20 cellular contexts compared by ENCODE assay signal in genomic region chr4:36006226-36006625, GRCh38.
DNase-seq lines count a peak whose midpoint lies in the region; ATAC-seq, FAIRE-seq and TF ChIP-seq lines count a peak whose summit lies in the region.
"Had no signal": no experiment of that assay in that cellular context is flagged by ENCODE, and none has a peak within 500 bp of the region (broad histone marks: within the 10 kb centered on the region; RNA-seq: fewer than 3 reads in every experiment).

No MANE protein-coding gene starts in this region.

- FAIRE-seq in HTR-8/SVneo (lab: Jason Lieb, UNC) (peak; percentile 77), small intestine (lab: Jason Lieb, UNC) (peak; percentile 93)

- no peaks in the 10 kb centered on the region for H3K36me3 ChIP-seq in RWPE2 (ENCODE audit: low read depth)
- H3K36me3 ChIP-seq in fibroblast of lung (ENCODE audit: control insufficient read depth, insufficient read depth, low read length): no peaks in the 10 kb centered on the region
- H3K36me3 ChIP-seq in small intestine (ENCODE audit: control insufficient read depth in 2 of 2, insufficient read depth in 2 of 2, low read length in 2 of 2): no peaks in the 10 kb centered on the region
- no peaks in the 10 kb centered on the region for H3K36me3 ChIP-seq in GM23248 (ENCODE audit: low read depth)

- peak; percentile 99 for ATAC-seq in RWPE2 (ENCODE audit: low read depth)
- ATAC-seq: activated CD8-positive, alpha-beta T cell treated with anti-CD3 and anti-CD28 coated beads for 36 hours had no signal

- H3K27me3 ChIP-seq in RWPE2 (ENCODE audit: insufficient read depth, poor library complexity, severe bottlenecking) (no peaks in the 10 kb centered on the region), fibroblast of lung (ENCODE audit: control insufficient read depth, insufficient read depth, low read length) (no peaks in the 10 kb centered on the region), small intestine (ENCODE audit: control insufficient read depth in 2 of 2, insufficient read depth in 2 of 2, low read length in 2 of 2) (no peaks in the 10 kb centered on the region), GM23248 (replicated peaks; ENCODE audit: insufficient read depth) (no peaks in the 10 kb centered on the region)

- H3K4me1 ChIP-seq in RWPE2 (ENCODE audit: insufficient read depth, poor library complexity, severe bottlenecking) (peaks cover 21% of the 10 kb centered on the region), fibroblast of lung (ENCODE audit: control insufficient read depth, extremely low read depth, insufficient read depth, low read length) (no peaks in the 10 kb centered on the region), small intestine (ENCODE audit: control insufficient read depth in 2 of 2, insufficient read depth in 1 of 2, low read depth in 1 of 2, low read length in 1 of 2) (peaks cover 0 to 2% of the 10 kb centered on the region in 2 donors), GM23248 (ENCODE audit: insufficient read depth) (no peaks in the 10 kb centered on the region)

- no peaks in the 10 kb centered on the region for H3K79me2 ChIP-seq in fibroblast of lung (ENCODE audit: control insufficient read depth, insufficient read depth, low read length)
- H3K79me2 ChIP-seq in GM23248 (ENCODE audit: insufficient read depth): no peaks in the 10 kb centered on the region

- peak; percentile 40 for DNase-seq in HTR-8/SVneo (ENCODE audit: insufficient read length, low spot score)
- DNase-seq in RWPE2 (ENCODE audit: low spot score): no peak
- DNase-seq in fibroblast of lung (ENCODE audit: low read depth in 2 of 2): peak; percentile 6 to 87
- DNase-seq in small intestine: peak; percentile 87
- no peak for DNase-seq in GM23248
- no peak for DNase-seq in activated CD4-positive, alpha-beta T cell treated with anti-CD3 and anti-CD28 coated beads for 1 hour
- DNase-seq in NK-92 treated with Interleukin-12 subunit alpha and Interleukin-12 subunit beta, amount 100 ng/mL, for 24 hours (lab: John Stamatoyannopoulos, UW): no peak
- DNase-seq: activated CD4-positive, CD25-positive, alpha-beta regulatory T cell; activated CD8-positive, alpha-beta T cell treated with anti-CD3 and anti-CD28 coated beads for 36 hours; CD8-positive, alpha-beta memory T cell; cerebellar nuclear complex; DMS153; GF-D8; kidney glomerular epithelial cell; NCI-H1436 treated with DMSO at 0.1 percent for 48 hours; NCI-H2171; NCI-H524 treated with DMSO at 0.1 percent for 48 hours; occipital lobe; stimulated activated CD4-positive, alpha-beta T cell treated with anti-CD3 and anti-CD28 coated beads, Interleukin-4, amount 100 ng/mL, for 24 hours; stimulated activated naive CD4-positive, alpha-beta T cell treated with Interleukin-2 at 50 U/mL for 16 hours had no signal

- no peaks in the 10 kb centered on the region for H3F3A ChIP-seq in GM23248 (ENCODE audit: insufficient read depth)

- no peak overlapping the region for H3K9ac ChIP-seq in fibroblast of lung (ENCODE audit: insufficient read depth, low read length)
- H3K9ac ChIP-seq in GM23248: no peak overlapping the region

- H3K4me3 ChIP-seq in RWPE2 (ENCODE audit: severe bottlenecking) (no peak overlapping the region), fibroblast of lung (replicated peaks in 1 of 4; ENCODE audit: control extremely low read depth in 1 of 4, insufficient read depth in 1 of 4, low read depth in 3 of 4, low read length in 4 of 4) (no peak overlapping the region), small intestine (ENCODE audit: low read depth in 1 of 2, low read length in 2 of 2) (no peak overlapping the region), GM23248 (no peak overlapping the region)

- in situ Hi-C loops in GM23248 (cut with MboI): no loop called here

- H3K9me3 ChIP-seq in RWPE2 (ENCODE audit: severe bottlenecking) (no peaks in the 10 kb centered on the region), fibroblast of lung (ENCODE audit: control insufficient read depth, insufficient read depth, low read depth, low read length) (no peaks in the 10 kb centered on the region), small intestine (ENCODE audit: control insufficient read depth, low read depth) (no peaks in the 10 kb centered on the region), GM23248 (ENCODE audit: low read depth) (no peaks in the 10 kb centered on the region)

- H4K20me1 ChIP-seq in fibroblast of lung (ENCODE audit: control insufficient read depth, extremely low read depth, insufficient read depth, low read length) (no peaks in the 10 kb centered on the region), GM23248 (ENCODE audit: insufficient read depth) (no peaks in the 10 kb centered on the region)

- no peak overlapping the region for H2AFZ ChIP-seq in fibroblast of lung (ENCODE audit: low read length)
- no peak overlapping the region for H2AFZ ChIP-seq in GM23248

- H3K9me2 ChIP-seq in GM23248 (ENCODE audit: insufficient read depth): no peaks in the 10 kb centered on the region

- no peak for TF ChIP-seq CTCF in RWPE2 (IDR thresholded peaks at IDR 0.05; ENCODE audit: poor library complexity, severe bottlenecking)
- TF ChIP-seq CTCF in fibroblast of lung (conservative IDR thresholded peaks at IDR 0.05 in 1 of 2, IDR thresholded peaks at IDR 0.05 in 1 of 2; ENCODE audit: low read depth in 1 of 2, low read length in 2 of 2): no peak

- WGBS in small intestine, 3 donors: 26 to 67% (median 43%) methylated on average over 5 of the region's 5 CpGs
- WGBS in GM23248 (ENCODE audit: low coverage in 1 of 2, low lambda C conversion rate in 2 of 2, missing lambda C conversion rate in 2 of 2), 2 experiments: 34 to 35% methylated on average over 5 of the region's 5 CpGs

- no peak overlapping the region for H3K4me2 ChIP-seq in fibroblast of lung (ENCODE audit: extremely low read depth, insufficient read depth, low read length)
- H3K4me2 ChIP-seq in GM23248 (ENCODE audit: unreplicated experiment): no peak overlapping the region

- H3K27ac ChIP-seq in RWPE2 (ENCODE audit: poor library complexity, severe bottlenecking) (peak overlapping the region; percentile 32), fibroblast of lung (ENCODE audit: insufficient read depth, low read length) (no peak overlapping the region), small intestine (ENCODE audit: low read depth in 1 of 2, low read length in 1 of 2) (no peak overlapping the region), GM23248 (no peak overlapping the region)

Comparison
In these comparisons a context has a peak if more than half of its experiments do, and no peak if none do; other contexts are left out.
1. DNase-seq: peak in HTR-8/SVneo (single experiment), fibroblast of lung (2 of 2) and small intestine (single experiment); none in RWPE2 (single experiment), GM23248 (single experiment), activated CD4-positive, alpha-beta T cell treated with anti-CD3 and anti-CD28 coated beads for 1 hour (single experiment) and NK-92 treated with Interleukin-12 subunit alpha and Interleukin-12 subunit beta, amount 100 ng/mL, for 24 hours (single experiment).